Comparison of ENCODE assay signal across 13 cellular contexts in the genomic region with DNA sequence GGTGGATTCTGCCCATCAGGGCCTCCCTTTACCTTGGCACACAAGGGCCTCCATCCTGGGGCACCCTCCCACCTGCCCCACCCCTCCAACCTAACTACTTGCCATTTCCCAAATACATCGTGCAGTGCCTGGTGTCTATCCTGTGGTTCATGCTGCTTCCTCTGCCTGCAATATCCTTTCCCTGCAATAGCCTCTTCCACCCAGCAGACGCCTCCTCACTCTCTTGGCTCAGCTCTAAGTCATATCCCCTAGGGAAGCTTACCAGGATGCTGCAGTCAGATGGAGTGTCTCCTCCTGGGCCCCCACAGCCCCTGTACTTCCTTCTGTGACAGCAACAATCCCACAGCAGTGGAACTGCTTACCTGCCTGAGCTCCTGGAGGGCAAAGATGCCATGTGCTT. TPM values are rescaled to one million over a fixed set of nuclear protein-coding genes. Genes with fewer than 3 reads are reported as not detected.
A peak's percentile ranks its signal among the peaks of the same experiment; 100 is the strongest.
DNase-seq lines count a peak whose midpoint lies in the region; ATAC-seq and TF ChIP-seq lines count a peak whose summit lies in the region.
"Had no signal": no experiment of that assay in that cellular context is flagged by ENCODE, and none has a peak within 500 bp of the region (broad histone marks: within the 10 kb centered on the region; RNA-seq: fewer than 3 reads in every experiment).

No MANE protein-coding gene starts in this region.

- H3K36me3 Mint-ChIP-seq in neural crest cell (ENCODE audit: low read depth): peaks cover 5% of the 10 kb centered on the region
- H3K36me3 Mint-ChIP-seq in T-cell: peaks cover 4% of the 10 kb centered on the region

- DNase-seq in NCI-H146 treated with DMSO at 0.1 percent for 48 hours (lab: John Stamatoyannopoulos, UW; ENCODE audit: unreplicated experiment) (peak; percentile 54), dorsolateral prefrontal cortex (no peak), neural crest cell (ENCODE audit: low read depth, low spot score) (no peak), OCI-M1 (lab: John Stamatoyannopoulos, UW) (no peak), anterior cingulate cortex (lab: John Stamatoyannopoulos, UW) (no peak), T-cell (no peak)
- DNase-seq: activated CD8-positive, alpha-beta memory T cell treated with anti-CD3 and anti-CD28 coated beads, Interleukin-2, amount 10 ng/mL, durations not matched to agents 7 days and 5 days; CD8-positive, alpha-beta memory T cell; effector CD8-positive, alpha-beta T cell; NCI-H774 had no signal

- H3K4me3 Mint-ChIP-seq in neural crest cell: peak overlapping the region; percentile 20
- no peak overlapping the region for H3K4me3 Mint-ChIP-seq in T-cell
- H3K4me3 Mint-ChIP-seq: activated CD8-positive, alpha-beta memory T cell treated with anti-CD3 and anti-CD28 coated beads, Interleukin-2, amount 10 ng/mL, durations not matched to agents 7 days and 5 days; CD8-positive, alpha-beta memory T cell had no signal

- TF ChIP-seq CTCF in GM12873 (IDR thresholded peaks at IDR 0.05; ENCODE audit: insufficient read depth, low read depth, low read length, missing control alignments) (peak; percentile 6), dorsolateral prefrontal cortex (IDR thresholded peaks at IDR 0.05 in 54 of 56, conservative IDR thresholded peaks at IDR 0.05 in 2 of 56; ENCODE audit: low read depth in 1 of 56, partially characterized antibody in 56 of 56) (no peak), neural crest cell (conservative IDR thresholded peaks at IDR 0.05) (no peak)

- peak overlapping the region; percentile 10 for H3K27ac Mint-ChIP-seq in neural crest cell (ENCODE audit: unreplicated experiment)
- peak overlapping the region in 1 of 2 donors; percentile 56 for H3K27ac Mint-ChIP-seq in T-cell
- H3K27ac Mint-ChIP-seq: activated CD8-positive, alpha-beta memory T cell treated with anti-CD3 and anti-CD28 coated beads, Interleukin-2, amount 10 ng/mL, durations not matched to agents 7 days and 5 days had no signal

- POLR2A ChIA-PET in T-cell (lab: Charles Lee): no interaction called here

- intact Hi-C loops in dorsolateral prefrontal cortex (cut with DNase I): no loop called here

- CTCF ChIA-PET in T-cell (lab: Charles Lee): no interaction called here

- no peak for ATAC-seq in HG02678 (IDR thresholded peaks at IDR 0.05; ENCODE audit: unreplicated experiment)
- no peak for ATAC-seq in T-cell (replicated peaks in 1 of 4)
- ATAC-seq: activated CD8-positive, alpha-beta memory T cell treated with anti-CD3 and anti-CD28 coated beads, Interleukin-2, amount 10 ng/mL, durations not matched to agents 7 days and 5 days had no signal

- no peak overlapping the region for H3K4me3 ChIP-seq in dorsolateral prefrontal cortex

- H3K27me3 Mint-ChIP-seq in neural crest cell (ENCODE audit: low read depth) (no peaks in the 10 kb centered on the region), T-cell (peaks cover 0 to 7% of the 10 kb centered on the region in 2 donors)

- H3K27ac ChIP-seq in dorsolateral prefrontal cortex: peak overlapping the region in 41 of 59 donors; percentile 12 to 78 (median 62)

- H3K4me1 Mint-ChIP-seq in neural crest cell (peaks cover 37% of the 10 kb centered on the region), T-cell (peaks cover 0 to 15% (median 11%) of the 10 kb centered on the region in 3 donors)

- no peaks in the 10 kb centered on the region for H3K27me3 ChIP-seq in dorsolateral prefrontal cortex

- H3K9me3 Mint-ChIP-seq in neural crest cell: no peaks in the 10 kb centered on the region
- H3K9me3 Mint-ChIP-seq in T-cell: peaks cover 0 to 6% (median 4%) of the 10 kb centered on the region in 3 donors

RNA-seq across cellular contexts. Expression of a gene that starts 36.7 kb away (rescaled TPM):
- total RNA-seq in dorsolateral prefrontal cortex (under 1 TPM in 6 of 120 experiments, not detected in 114; 0.56 to 0.84 (median 0.64) TPM), neural crest cell (not detected in 2 replicates), T-cell (not detected)
- total RNA-seq: activated CD8-positive, alpha-beta memory T cell treated with anti-CD3 and anti-CD28 coated beads, Interleukin-2, amount 10 ng/mL, durations not matched to agents 7 days and 5 days; CD8-positive, alpha-beta memory T cell; MCF 10A had no signal
